ENCODE assay signal across 8 cellular contexts in genomic region chr5:138033916-138034315, GRCh38. TPM values are rescaled to one million over a fixed set of nuclear protein-coding genes. Genes with fewer than 3 reads are reported as not detected.
DNase-seq lines count a peak whose midpoint lies in the region; ATAC-seq, FAIRE-seq and TF ChIP-seq lines count a peak whose summit lies in the region.

No MANE protein-coding gene starts in this region.

- H3K4me1 ChIP-seq in A549 (peaks cover 33% of the 10 kb centered on the region), K562 (replicated peaks in 1 of 2; ENCODE audit: control insufficient read depth in 2 of 2, insufficient read depth in 2 of 2, low read length in 2 of 2) (peaks cover 18 to 20% of the 10 kb centered on the region in 2 experiments; a peak in 4 of 5 replicates), muscle layer of colon (ENCODE audit: insufficient read depth, low read length) (peaks cover 33% of the 10 kb centered on the region)

- CTCF ChIA-PET in A549 (lab: Yijun Ruan, JAX), result interaction anchor here (0.9 to 20.0 kb wide), 8 partner anchors 7 to 374 kb away, joined by 3 to 402 read pairs (median 18); no protein-coding TSS in a partner anchor
- CTCF ChIA-PET in K562 (lab: Yijun Ruan, JAX; ENCODE audit: low intra/inter-chr PET ratio), result no interaction called here

- H3K4me2 ChIP-seq in A549 (peak overlapping the region; percentile 88), K562 (ENCODE audit: insufficient read depth, low read length) (peak overlapping the region; percentile 90)

- BruUV-seq in K562 (replicated peaks; lab: Mats Ljungman, UMichigan), result no TSS peak

- H3K27ac ChIP-seq in A549 (peak overlapping the region; percentile 95 to 98; a peak in 5 of 6 replicates), K562 (ENCODE audit: extremely low read depth, low read depth, low read length) (peak overlapping the region; percentile 95; the same call in 1 of the 3 replicates), muscle layer of colon (ENCODE audit: low read depth, low read length) (peak overlapping the region; percentile 100)

- peaks cover 8% of the 10 kb centered on the region for H4K20me1 ChIP-seq in K562 (replicated peaks; ENCODE audit: control insufficient read depth, insufficient read depth, low read length)

- POLR2A ChIA-PET in A549 (lab: Yijun Ruan, JAX) (interaction anchor here (1.5 kb wide), 1 partner anchor 279 kb away, joined by 3 read pairs; the partner anchor contains the start of gene HNRNPA0), K562 (lab: Yijun Ruan, JAX) (interaction anchor here (0.6 to 1.1 kb wide), 2 partner anchors 8 to 13 kb away, joined by 3 read pairs; no protein-coding TSS in a partner anchor)

- H3K36me3 ChIP-seq in K562 (ENCODE audit: control insufficient read depth, insufficient read depth, low read length) (peaks cover 11% of the 10 kb centered on the region; the same call in 2 of the 3 replicates), muscle layer of colon (ENCODE audit: insufficient read depth, low read length) (no peaks in the 10 kb centered on the region)

- TF ChIP-seq POLR2A in A549 (IDR thresholded peaks at IDR 0.05; ENCODE audit: low read length) (no peak), K562 (conservative IDR thresholded peaks at IDR 0.05) (no peak)

- TF ChIP-seq CTCF in A549 (IDR thresholded peaks at IDR 0.05), result no peak
- no peak for TF ChIP-seq CTCF in K562 (IDR thresholded peaks at IDR 0.05 in 2 of 3, conservative IDR thresholded peaks at IDR 0.05 in 1 of 3; ENCODE audit: insufficient read depth in 2 of 3, low read depth in 1 of 3, low read length in 3 of 3)

- intact Hi-C loops in K562 (cut with micrococcal nuclease), result loop anchor here (2.0 to 5.0 kb wide), 3 partner anchors 35 to 282 kb away; partner anchors contain the start of gene HNRNPA0

- H3K9me1 ChIP-seq in K562 (ENCODE audit: control insufficient read depth, insufficient read depth, low read length), result no peaks in the 10 kb centered on the region

- peak overlapping the region; percentile 91; the same call in 1 of the 2 replicates for H2AFZ ChIP-seq in K562 (ENCODE audit: low read depth, low read length)

- ATAC-seq in A549, result no peak
- ATAC-seq in K562, result no peak
- ATAC-seq in GM19351 (IDR thresholded peaks at IDR 0.05; ENCODE audit: unreplicated experiment), result no peak

- peak overlapping the region; percentile 89 for H3K4me3 ChIP-seq in A549
- peak overlapping the region; percentile 85; the same call in 1 of the 2 replicates for H3K4me3 ChIP-seq in K562
- H3K4me3 ChIP-seq in muscle layer of colon (ENCODE audit: low read depth in 1 of 2, low read length in 2 of 2), result no peak overlapping the region

- H3K9ac ChIP-seq in K562 (ENCODE audit: insufficient read depth in 1 of 2, low read depth in 2 of 2, low read length in 2 of 2), result peak overlapping the region in 1 of 2 experiments; percentile 78; a peak in 3 of 4 replicates
- peak overlapping the region; percentile 97 for H3K9ac ChIP-seq in muscle layer of colon (ENCODE audit: low read length)

- in situ Hi-C loops in K562 (cut with MboI), result no loop called here
- in situ Hi-C loops in G401 (cut with HindIII; ENCODE audit: low sequenced_read_pairs), result no loop called here

- TF ChIP-seq EP300 in A549 (IDR thresholded peaks at IDR 0.05) (no peak), K562 (IDR thresholded peaks at IDR 0.05; ENCODE audit: low read length) (no peak)

- DNase-seq in A549 (ENCODE audit: low read depth in 1 of 2, low spot score in 1 of 2), result no peak
- DNase-seq in HS-27A (ENCODE audit: low read depth), result peak; percentile 51
- DNase-seq in K562 (ENCODE audit: extremely low read depth in 1 of 4, low spot score in 3 of 4), result no peak
- no peak for DNase-seq in NCI-H1105 treated with DMSO at 0.1 percent for 48 hours (lab: John Stamatoyannopoulos, UW)
- DNase-seq in central memory CD4-positive, alpha-beta T cell, result no peak
- DNase-seq in G401 (ENCODE audit: low spot score), result no peak

- 67% methylated on average over 2 of the region's 2 CpGs for WGBS in A549 (ENCODE audit: missing lambda C conversion rate)
- WGBS in K562 (ENCODE audit: insufficient coverage, low coverage, missing lambda C conversion rate), result 61% methylated on average over 2 of the region's 2 CpGs

- TF ChIP-seq RAD21 in A549 (conservative IDR thresholded peaks at IDR 0.05 in 1 of 2, IDR thresholded peaks at IDR 0.05 in 1 of 2) (no peak), K562 (CRISPR knock-in tag; conservative IDR thresholded peaks at IDR 0.05 in 1 of 2, IDR thresholded peaks at IDR 0.05 in 1 of 2) (no peak)

- H3K79me2 ChIP-seq in K562 (ENCODE audit: control insufficient read depth, insufficient read depth, low read length), result peaks cover 40% of the 10 kb centered on the region

- FAIRE-seq in A549 (lab: Jason Lieb, UNC), result no peak
- FAIRE-seq in K562 (lab: Jason Lieb, UNC), result no peak

- H3K27me3 ChIP-seq in K562 (ENCODE audit: control insufficient read depth in 2 of 2, insufficient read depth in 2 of 2, low read length in 2 of 2) (no peaks in the 10 kb centered on the region), muscle layer of colon (ENCODE audit: control insufficient read depth in 1 of 2, insufficient read depth in 2 of 2, low read length in 2 of 2) (no peaks in the 10 kb centered on the region)

- H3K9me3 ChIP-seq in A549 (no peaks in the 10 kb centered on the region), K562 (replicated peaks; ENCODE audit: control insufficient read depth, insufficient read depth, low read depth, low read length) (no peaks in the 10 kb centered on the region; the same call in 1 of the 2 replicates), muscle layer of colon (ENCODE audit: low read length) (no peaks in the 10 kb centered on the region)

TF ChIP-seq in A549, 52 proteins besides CTCF, POLR2A, EP300 and RAD21 (continues in another document):
- TF ChIP-seq NFE2L2 (conservative IDR thresholded peaks at IDR 0.05; ENCODE audit: low read length), result no peak

TF ChIP-seq in K562, 482 proteins besides CTCF, POLR2A, EP300 and RAD21 (continues in another document):
- TF ChIP-seq ATF3 (IDR thresholded peaks at IDR 0.05) (peak; percentile 28; the same call in 1 of the 2 replicates), ATF3 (CRISPR knock-in tag; conservative IDR thresholded peaks at IDR 0.05) (no peak)

RNA-seq across cellular contexts. Expression of gene FAM13B, which starts 1.0 kb away (rescaled TPM):
- polyA plus RNA-seq in A549 (2011; rRNA removed), result 12.2 and 15.1 TPM in 2 replicates
- polyA plus RNA-seq in A549 (2012; cell fraction: cytosol; rRNA removed), result 4.5 and 5.3 TPM in 2 replicates
- 5.6 and 9.1 TPM in 2 replicates for polyA plus RNA-seq in A549 (2012; cell fraction: nucleus; rRNA removed)
- 14.9 to 17.4 TPM (median 15.4 TPM) in 3 replicates for polyA plus RNA-seq in A549 (2017; fragmentation: RNase III; extraction: RNeasy Plus Mini Kit Qiagen cat#74134 plus additional on column Dnase treatment)
- 13.9 and 15.4 TPM in 2 replicates for polyA minus RNA-seq in A549 (2011; rRNA and poly(A)+ RNA removed)
- 60.8 and 144 TPM in 2 replicates for total RNA-seq in K562 (2011; cell fraction: chromatin; rRNA removed; ENCODE audit: low replicate concordance)
- total RNA-seq in K562 (2011; cell fraction: nucleolus; rRNA removed), result 25.8 and 30.5 TPM in 2 replicates
- total RNA-seq in K562 (2011; cell fraction: nucleoplasm; rRNA removed), result 59.5 and 73.2 TPM in 2 replicates
- total RNA-seq in K562 (2014; rRNA removed), result 7.0 and 12.4 TPM in 2 replicates
- total RNA-seq in K562 (2014; rRNA removed; fragmentation: Illumina TruSeq; extraction: Trizol), result 18.0 and 23.0 TPM in 2 replicates
- 20.8 and 21.6 TPM in 2 replicates for total RNA-seq in K562 (2015; rRNA removed; fragmentation: Illumina TruSeq; extraction: Trizol)
- 14.9 and 15.1 TPM in 2 replicates for total RNA-seq in K562 (2021)
- polyA plus RNA-seq in K562 (2011; rRNA removed), result 14.1 and 14.8 TPM in 2 replicates
- polyA plus RNA-seq in K562 (2011; cell fraction: cytosol; rRNA removed), result 3.2 and 6.6 TPM in 2 replicates
- polyA plus RNA-seq in K562 (2011; cell fraction: nucleus; rRNA removed), result 22.0 and 28.3 TPM in 2 replicates
- polyA plus RNA-seq in K562 (2012), result 9.9 and 11.8 TPM in 2 replicates
- polyA plus RNA-seq in K562 (2014; fragmentation: Illumina TruSeq; extraction: Trizol), result 13.5 and 14.9 TPM in 2 replicates
- polyA plus RNA-seq in K562 (2014; fragmentation: Nextera tagmentation; extraction: Ambion mirVana), result 1 to 10 TPM; 2.3 to 6.1 TPM
- 10.1 TPM in 2 replicates for polyA plus RNA-seq in K562 (2014; rRNA removed)
- 24.7 and 30.3 TPM in 2 replicates for polyA minus RNA-seq in K562 (2011; rRNA and poly(A)+ RNA removed)
- polyA minus RNA-seq in K562 (2011; cell fraction: cytosol; rRNA and poly(A)+ RNA removed), result 7.3 and 8.3 TPM in 2 replicates
- polyA minus RNA-seq in K562 (2011; cell fraction: nucleus; rRNA and poly(A)+ RNA removed), result 21.7 and 34.0 TPM in 2 replicates
- total RNA-seq in G401 (2014; rRNA removed; shearing (Covaris generic)), result 10.9 and 11.4 TPM in 2 replicates

RNA-seq across cellular contexts. Expression of gene WNT8A, which starts 49.9 kb away (rescaled TPM):
- polyA plus RNA-seq in A549 (2011; rRNA removed), result not detected in 2 replicates
- not detected in 2 replicates for polyA plus RNA-seq in A549 (2012; cell fraction: cytosol; rRNA removed)
- not detected in 2 replicates for polyA plus RNA-seq in A549 (2012; cell fraction: nucleus; rRNA removed)
- not detected in 3 replicates for polyA plus RNA-seq in A549 (2017; fragmentation: RNase III; extraction: RNeasy Plus Mini Kit Qiagen cat#74134 plus additional on column Dnase treatment)
- not detected in 2 replicates for polyA minus RNA-seq in A549 (2011; rRNA and poly(A)+ RNA removed)
- not detected in 2 replicates for total RNA-seq in K562 (2011; cell fraction: chromatin; rRNA removed; ENCODE audit: low replicate concordance)
- total RNA-seq in K562 (2011; cell fraction: nucleolus; rRNA removed), result not detected in 2 replicates
- total RNA-seq in K562 (2011; cell fraction: nucleoplasm; rRNA removed), result not detected in 2 replicates
- not detected in 2 replicates for total RNA-seq in K562 (2014; rRNA removed)
- total RNA-seq in K562 (2014; rRNA removed; fragmentation: Illumina TruSeq; extraction: Trizol), result not detected in 2 replicates
- total RNA-seq in K562 (2015; rRNA removed; fragmentation: Illumina TruSeq; extraction: Trizol), result not detected in 2 replicates
- total RNA-seq in K562 (2021), result not detected in 2 replicates
- polyA plus RNA-seq in K562 (2011; rRNA removed), result not detected in 2 replicates
- polyA plus RNA-seq in K562 (2011; cell fraction: cytosol; rRNA removed), result not detected in 2 replicates
- not detected in 2 replicates for polyA plus RNA-seq in K562 (2011; cell fraction: nucleus; rRNA removed)
- polyA plus RNA-seq in K562 (2012), result not detected in 2 replicates
- polyA plus RNA-seq in K562 (2014; fragmentation: Illumina TruSeq; extraction: Trizol), result not detected in 2 replicates
- not detected for polyA plus RNA-seq in K562 (2014; fragmentation: Nextera tagmentation; extraction: Ambion mirVana)
- polyA plus RNA-seq in K562 (2014; rRNA removed), result not detected in 2 replicates
- not detected in 2 replicates for polyA minus RNA-seq in K562 (2011; rRNA and poly(A)+ RNA removed)
- not detected in 2 replicates for polyA minus RNA-seq in K562 (2011; cell fraction: cytosol; rRNA and poly(A)+ RNA removed)
- polyA minus RNA-seq in K562 (2011; cell fraction: nucleus; rRNA and poly(A)+ RNA removed), result not detected in 2 replicates
- not detected in 2 replicates for total RNA-seq in G401 (2014; rRNA removed; shearing (Covaris generic))

Comparison
In these comparisons a context has a peak if more than half of its experiments do, and no peak if none do; other contexts are left out.
1. H3K4me3 ChIP-seq: peak in A549 (single experiment) and K562 (single experiment); none in muscle layer of colon (0 of 2).
2. Peak in every context shown above with its lines, with median percentiles within 50 percentile points of each other: H3K27ac ChIP-seq.